20 cellular contexts compared by ENCODE assay signal in genomic region chr2:108809936-108810335, GRCh38. TPM values are rescaled to one million over a fixed set of nuclear protein-coding genes. Genes with fewer than 3 reads are reported as not detected.
DNase-seq lines count a peak whose midpoint lies in the region; ATAC-seq, FAIRE-seq and TF ChIP-seq lines count a peak whose summit lies in the region.
"Had no signal": no experiment of that assay in that cellular context is flagged by ENCODE, and none has a peak within 500 bp of the region (broad histone marks: within the 10 kb centered on the region; RNA-seq: fewer than 3 reads in every experiment).

No MANE protein-coding gene starts in this region.

- in situ Hi-C loops in HepG2 (cut with HindIII; ENCODE audit: extremely low pct_ligation_motif_present, low pct_unique_long_range_greater_than_20kb) (no loop called here), K562 (cut with MboI) (no loop called here)

- intact Hi-C loops in HepG2 (cut with micrococcal nuclease; ENCODE audit: unreplicated experiment) (no loop called here), right lobe of liver (cut with DNase I) (no loop called here), K562 (cut with micrococcal nuclease) (no loop called here)

- POLR2A ChIA-PET in HepG2 (lab: Yijun Ruan, JAX): no interaction called here
- POLR2A ChIA-PET in K562 (lab: Yijun Ruan, JAX): no interaction called here

- H3K27ac ChIP-seq in HepG2 (ENCODE audit: extremely low read length, insufficient read depth, low read length) (no peak overlapping the region), right lobe of liver (no peak overlapping the region), K562 (ENCODE audit: extremely low read depth, low read depth, low read length) (no peak overlapping the region)
- H3K27ac ChIP-seq: 22Rv1, BLaER1 had no signal

- H2AFZ ChIP-seq in HepG2 (ENCODE audit: low read length) (no peak overlapping the region), K562 (ENCODE audit: low read depth, low read length) (no peak overlapping the region)

- no peak for TF ChIP-seq POLR2A in HepG2 (IDR thresholded peaks at IDR 0.05; ENCODE audit: insufficient read depth in 1 of 2, low read depth in 2 of 2, low read length in 2 of 2)
- no peak for TF ChIP-seq POLR2A in right lobe of liver (IDR thresholded peaks at IDR 0.05)
- no peak for TF ChIP-seq POLR2A in K562 (conservative IDR thresholded peaks at IDR 0.05)

- H3K9me3 ChIP-seq in HepG2 (ENCODE audit: low read length): peaks cover 34% of the 10 kb centered on the region
- peaks cover 0 to 8% (median 4%) of the 10 kb centered on the region in 4 donors for H3K9me3 ChIP-seq in right lobe of liver
- H3K9me3 ChIP-seq in K562 (replicated peaks; ENCODE audit: control insufficient read depth, insufficient read depth, low read depth, low read length): peaks cover 14% of the 10 kb centered on the region
- H3K9me3 ChIP-seq: BE2C had no signal

- H3K9me3 Mint-ChIP-seq in endothelial cell (ENCODE audit: unreplicated experiment): peaks cover 9% of the 10 kb centered on the region

- DNase-seq in HepG2 (ENCODE audit: low spot score) (no peak), right lobe of liver (no peak), K562 (ENCODE audit: extremely low read depth in 1 of 4, low spot score in 3 of 4) (no peak), endothelial cell (ENCODE audit: low spot score) (no peak), HUDEP-2 (lab: John Stamatoyannopoulos, UW; ENCODE audit: unreplicated experiment in 76 of 76) (no peak)
- no peak for DNase-seq in activated CD8-positive, alpha-beta memory T cell treated with anti-CD3 and anti-CD28 coated beads for 24 hours
- DNase-seq: ACHN; BE2C; C1 segment of cervical spinal cord; Caco-2; Calu3; CD4-positive, alpha-beta T cell; CD8-positive, alpha-beta T cell; DMS79 treated with DMSO at 0.1 percent for 48 hours; GF-D8 had no signal

- TF ChIP-seq EP300 in HepG2 (IDR thresholded peaks at IDR 0.05; ENCODE audit: low read depth in 2 of 2, low read length in 2 of 2): no peak
- TF ChIP-seq EP300 in HepG2 (CRISPR knock-in tag; IDR thresholded peaks at IDR 0.05; ENCODE audit: borderline replicate concordance): no peak
- no peak for TF ChIP-seq EP300 in K562 (IDR thresholded peaks at IDR 0.05; ENCODE audit: low read length)

- no peak overlapping the region for H3K4me2 ChIP-seq in HepG2 (ENCODE audit: low read depth, low read length)
- no peak overlapping the region for H3K4me2 ChIP-seq in K562 (ENCODE audit: insufficient read depth, low read length)
- H3K4me2 ChIP-seq: BLaER1 had no signal

- H3K27me3 ChIP-seq in HepG2 (ENCODE audit: control insufficient read depth in 1 of 2, insufficient read depth in 2 of 2, low read length in 2 of 2) (no peaks in the 10 kb centered on the region), right lobe of liver (no peaks in the 10 kb centered on the region), K562 (ENCODE audit: control insufficient read depth in 2 of 2, insufficient read depth in 2 of 2, low read length in 2 of 2) (no peaks in the 10 kb centered on the region)
- H3K27me3 ChIP-seq: BE2C, BLaER1 had no signal

- 98% methylated on average over 3 of the region's 3 CpGs for WGBS in HepG2 (ENCODE audit: low lambda C conversion rate)
- WGBS in right lobe of liver (ENCODE audit: insufficient coverage, low coverage, low lambda C conversion rate, missing lambda C conversion rate): 93% methylated on average over 3 of the region's 3 CpGs
- WGBS in K562 (ENCODE audit: insufficient coverage, low coverage, missing lambda C conversion rate): 96% methylated on average over 3 of the region's 3 CpGs

- H3K9me1 ChIP-seq in K562 (ENCODE audit: control insufficient read depth, insufficient read depth, low read length): no peaks in the 10 kb centered on the region

- peaks cover 32% of the 10 kb centered on the region for H3K79me2 ChIP-seq in HepG2 (ENCODE audit: insufficient read depth, low read length)
- H3K79me2 ChIP-seq in K562 (ENCODE audit: control insufficient read depth, insufficient read depth, low read length): peaks cover 34% of the 10 kb centered on the region

- no peak overlapping the region for H3K27ac Mint-ChIP-seq in endothelial cell (ENCODE audit: unreplicated experiment)
- H3K27ac Mint-ChIP-seq: CD14-positive monocyte; CD4-positive, alpha-beta T cell; CD8-positive, alpha-beta T cell had no signal

- FAIRE-seq in HepG2 (lab: Jason Lieb, UNC) (no peak), K562 (lab: Jason Lieb, UNC) (no peak)
- FAIRE-seq: G401.6, GM12891 had no signal

- H3K4me3 Mint-ChIP-seq in endothelial cell (ENCODE audit: unreplicated experiment): peak overlapping the region; percentile 8
- H3K4me3 Mint-ChIP-seq: CD14-positive monocyte; CD4-positive, alpha-beta T cell; CD8-positive, alpha-beta T cell had no signal

- CTCF ChIA-PET in HepG2 (lab: Yijun Ruan, JAX; ENCODE audit: low intra/inter-chr PET ratio, low total read pairs): no interaction called here
- CTCF ChIA-PET in K562 (lab: Yijun Ruan, JAX; ENCODE audit: low intra/inter-chr PET ratio): no interaction called here

- no TSS peak for BruUV-seq in HepG2 (replicated peaks; lab: Mats Ljungman, UMichigan)
- BruUV-seq in K562 (replicated peaks; lab: Mats Ljungman, UMichigan): no TSS peak

- no peaks in the 10 kb centered on the region for H3K27me3 Mint-ChIP-seq in endothelial cell (ENCODE audit: unreplicated experiment)
- H3K27me3 Mint-ChIP-seq: CD4-positive, alpha-beta T cell had no signal

- peaks cover 3 to 57% of the 10 kb centered on the region in 2 experiments for H3K36me3 ChIP-seq in HepG2 (replicated peaks in 1 of 2; ENCODE audit: control insufficient read depth in 1 of 2, insufficient read depth in 2 of 2, low read length in 2 of 2)
- H3K36me3 ChIP-seq in right lobe of liver: no peaks in the 10 kb centered on the region
- H3K36me3 ChIP-seq in K562 (ENCODE audit: control insufficient read depth, insufficient read depth, low read length): peaks cover 73% of the 10 kb centered on the region

- H3K36me3 Mint-ChIP-seq in endothelial cell (ENCODE audit: low read depth, unreplicated experiment): peaks cover 36% of the 10 kb centered on the region

- TF ChIP-seq CTCF in HepG2 (CRISPR knock-in tag; IDR thresholded peaks at IDR 0.05): no peak
- no peak for TF ChIP-seq CTCF in right lobe of liver (IDR thresholded peaks at IDR 0.05)
- TF ChIP-seq CTCF in K562 (IDR thresholded peaks at IDR 0.05 in 2 of 3, conservative IDR thresholded peaks at IDR 0.05 in 1 of 3; ENCODE audit: insufficient read depth in 2 of 3, low read depth in 1 of 3, low read length in 3 of 3): no peak
- TF ChIP-seq CTCF in endothelial cell (IDR thresholded peaks at IDR 0.05; ENCODE audit: unreplicated experiment): no peak

- H3K4me1 Mint-ChIP-seq in endothelial cell (ENCODE audit: unreplicated experiment): no peaks in the 10 kb centered on the region
- H3K4me1 Mint-ChIP-seq: CD14-positive monocyte had no signal

- H3K4me1 ChIP-seq in HepG2 (ENCODE audit: insufficient read depth, low read length) (peaks cover 19% of the 10 kb centered on the region), right lobe of liver (peaks cover 0 to 15% (median 3%) of the 10 kb centered on the region in 4 donors), K562 (replicated peaks in 1 of 2; ENCODE audit: control insufficient read depth in 2 of 2, insufficient read depth in 2 of 2, low read length in 2 of 2) (no peaks in the 10 kb centered on the region)
- H3K4me1 ChIP-seq: BLaER1, Caco-2 had no signal

- H3K4me3 ChIP-seq in HepG2 (replicated peaks in 1 of 3; ENCODE audit: insufficient read depth in 1 of 3, low read depth in 2 of 3, low read length in 3 of 3): no peak overlapping the region
- H3K4me3 ChIP-seq in right lobe of liver: no peak overlapping the region
- H3K4me3 ChIP-seq in K562: no peak overlapping the region
- H3K4me3 ChIP-seq: BLaER1 had no signal

- H3K9ac ChIP-seq in HepG2 (ENCODE audit: insufficient read depth, low read depth, low read length) (no peak overlapping the region), K562 (ENCODE audit: insufficient read depth in 1 of 2, low read depth in 2 of 2, low read length in 2 of 2) (no peak overlapping the region)
- H3K9ac ChIP-seq: BLaER1 had no signal

- ATAC-seq in HepG2: no peak
- ATAC-seq in right lobe of liver: no peak
- no peak for ATAC-seq in K562
- ATAC-seq: CD8-positive, alpha-beta T cell had no signal

- no peak for TF ChIP-seq RAD21 in HepG2 (CRISPR knock-in tag; IDR thresholded peaks at IDR 0.05)
- TF ChIP-seq RAD21 in K562 (CRISPR knock-in tag; conservative IDR thresholded peaks at IDR 0.05 in 1 of 2, IDR thresholded peaks at IDR 0.05 in 1 of 2): no peak

- H4K20me1 ChIP-seq in HepG2 (ENCODE audit: insufficient read depth, low read length) (no peaks in the 10 kb centered on the region), K562 (replicated peaks; ENCODE audit: control insufficient read depth, insufficient read depth, low read length) (no peaks in the 10 kb centered on the region)
- H4K20me1 ChIP-seq: BLaER1 had no signal

RNA-seq across cellular contexts. Expression of gene CCDC138, which starts 23.4 kb away (rescaled TPM):
- 32.5 and 44.3 TPM in 2 replicates for total RNA-seq in HepG2 (2016; rRNA removed; fragmentation: Illumina TruSeq; extraction: Trizol)
- 31.4 and 38.1 TPM in 2 replicates for total RNA-seq in HepG2 (2016; cell fraction: cytosol; rRNA removed; fragmentation: Illumina TruSeq; extraction: Trizol; ENCODE audit: low read depth)
- 34.4 and 42.7 TPM in 2 replicates for total RNA-seq in HepG2 (2016; cell fraction: insoluble cytoplasmic fraction; rRNA removed; fragmentation: Illumina TruSeq; extraction: Trizol)
- total RNA-seq in HepG2 (2016; cell fraction: membrane; rRNA removed; fragmentation: Illumina TruSeq; extraction: Trizol): 25.4 and 30.0 TPM in 2 replicates
- total RNA-seq in HepG2 (2016; cell fraction: nucleus; rRNA removed; fragmentation: Illumina TruSeq; extraction: Trizol): 36.9 and 38.4 TPM in 2 replicates
- 4.1 and 5.6 TPM in 2 replicates for polyA plus RNA-seq in HepG2 (2011; rRNA removed)
- 2.0 and 3.1 TPM in 2 replicates for polyA plus RNA-seq in HepG2 (2011; cell fraction: cytosol; rRNA removed)
- polyA plus RNA-seq in HepG2 (2011; cell fraction: nucleus; rRNA removed): 3.6 and 5.6 TPM in 2 replicates
- polyA plus RNA-seq in HepG2 (2012): 7.3 and 9.7 TPM in 2 replicates
- polyA plus RNA-seq in HepG2 (2016; cell fraction: cytosol; fragmentation: Illumina TruSeq; extraction: Trizol; ENCODE audit: low read depth): 2.2 and 3.0 TPM in 2 replicates
- 23.6 and 26.3 TPM in 2 replicates for polyA plus RNA-seq in HepG2 (2016; cell fraction: insoluble cytoplasmic fraction; fragmentation: Illumina TruSeq; extraction: Trizol; ENCODE audit: low read depth)
- 3.6 and 4.9 TPM in 2 replicates for polyA plus RNA-seq in HepG2 (2016; cell fraction: membrane; fragmentation: Illumina TruSeq; extraction: Trizol; ENCODE audit: low read depth)
- 21.7 and 22.3 TPM in 2 replicates for polyA plus RNA-seq in HepG2 (2016; cell fraction: nucleus; fragmentation: Illumina TruSeq; extraction: Trizol; ENCODE audit: insufficient read depth, low read depth)
- 6.6 and 12.6 TPM in 2 replicates for polyA minus RNA-seq in HepG2 (2011; rRNA and poly(A)+ RNA removed; ENCODE audit: low replicate concordance)
- polyA minus RNA-seq in HepG2 (2011; cell fraction: cytosol; rRNA and poly(A)+ RNA removed): 5.5 and 5.9 TPM in 2 replicates
- 34.2 and 34.6 TPM in 2 replicates for polyA minus RNA-seq in HepG2 (2011; cell fraction: nucleus; rRNA and poly(A)+ RNA removed)
- total RNA-seq in right lobe of liver: 1 to 10 TPM; 1.3 to 3.3 (median 2.4) TPM
- total RNA-seq in K562 (2011; cell fraction: chromatin; rRNA removed; ENCODE audit: low replicate concordance): 9.8 and 66.1 TPM in 2 replicates
- 7.7 and 11.2 TPM in 2 replicates for total RNA-seq in K562 (2011; cell fraction: nucleolus; rRNA removed)
- 16.6 and 17.8 TPM in 2 replicates for total RNA-seq in K562 (2011; cell fraction: nucleoplasm; rRNA removed)
- total RNA-seq in K562 (2014; rRNA removed): 18.1 and 18.9 TPM in 2 replicates
- total RNA-seq in K562 (2014; rRNA removed; fragmentation: Illumina TruSeq; extraction: Trizol): 36.6 and 40.0 TPM in 2 replicates
- 35.1 and 35.3 TPM in 2 replicates for total RNA-seq in K562 (2015; rRNA removed; fragmentation: Illumina TruSeq; extraction: Trizol)
- 20.1 and 28.4 TPM in 2 replicates for total RNA-seq in K562 (2021)
- polyA plus RNA-seq in K562 (2011; rRNA removed): 12.1 and 18.6 TPM in 2 replicates
- polyA plus RNA-seq in K562 (2011; cell fraction: cytosol; rRNA removed): 2.7 and 4.6 TPM in 2 replicates
- 6.4 and 7.4 TPM in 2 replicates for polyA plus RNA-seq in K562 (2011; cell fraction: nucleus; rRNA removed)
- polyA plus RNA-seq in K562 (2012): 12.4 and 15.4 TPM in 2 replicates
- polyA plus RNA-seq in K562 (2014; fragmentation: Illumina TruSeq; extraction: Trizol): 21.9 and 26.7 TPM in 2 replicates
- polyA plus RNA-seq in K562 (2014; fragmentation: Nextera tagmentation; extraction: Ambion mirVana): 10 to 100 TPM; 36.8 to 44.6 TPM
- polyA plus RNA-seq in K562 (2014; rRNA removed): 17.5 and 18.5 TPM in 2 replicates
- polyA minus RNA-seq in K562 (2011; rRNA and poly(A)+ RNA removed): 22.7 and 24.7 TPM in 2 replicates
- polyA minus RNA-seq in K562 (2011; cell fraction: cytosol; rRNA and poly(A)+ RNA removed): 6.3 and 10.4 TPM in 2 replicates
- 12.8 and 16.4 TPM in 2 replicates for polyA minus RNA-seq in K562 (2011; cell fraction: nucleus; rRNA and poly(A)+ RNA removed)
- total RNA-seq in endothelial cell (ENCODE audit: unreplicated experiment): 7.6 TPM

Comparison
In these comparisons a context has a peak if more than half of its experiments do, and no peak if none do; other contexts are left out.
1. Of the 241 proteins assayed by ChIP-seq in both HepG2 and K562: peak only in HepG2: CHD4, KDM1A, SETDB1 and ZNF512; only in K562: none; in both: none; in neither: 236; mixed calls (peak in some experiments, not most) for 1.